8 cellular contexts compared by ENCODE assay signal in the genomic region with DNA sequence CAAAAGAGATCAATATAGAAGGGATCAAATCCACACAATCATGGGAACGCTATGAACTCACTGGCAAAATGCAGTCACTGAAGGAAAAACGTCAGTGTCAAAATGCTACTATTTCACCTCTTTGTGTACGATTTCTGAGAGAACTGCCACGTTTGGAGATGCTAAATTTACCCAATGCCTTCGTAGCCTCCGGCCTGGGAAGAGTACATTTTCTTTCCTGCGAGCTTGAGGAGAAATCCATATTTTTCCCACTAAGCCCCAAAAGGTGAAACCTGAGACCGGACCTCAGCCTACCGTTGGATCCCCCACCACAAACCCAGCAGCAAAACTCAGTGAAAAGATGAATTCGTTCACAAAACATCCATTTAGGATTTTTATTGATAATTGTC.
DNase-seq lines count a peak whose midpoint lies in the region; ATAC-seq and TF ChIP-seq lines count a peak whose summit lies in the region.

No MANE protein-coding gene starts in this region.

- H3K9me3 Mint-ChIP-seq in activated naive CD4-positive, alpha-beta T cell treated with anti-CD3 and anti-CD28 coated beads, Interleukin-2, amount 10 ng/mL, durations not matched to agents 7 days and 5 days, result no peaks in the 10 kb centered on the region
- no peaks in the 10 kb centered on the region for H3K9me3 Mint-ChIP-seq in activated T-helper 17 cell treated with anti-CD3 and anti-CD28 coated beads, Interleukin-2, amount 50 U/mL, for 72 hours

- TF ChIP-seq CTCF in upper lobe of left lung (IDR thresholded peaks at IDR 0.05), result no peak

- 2 to 7% methylated on average over 10 of the region's 10 CpGs for WGBS in upper lobe of left lung, 2 donors

- CTCF ChIA-PET in activated naive CD4-positive, alpha-beta T cell treated with anti-CD3 and anti-CD28 coated beads, Interleukin-2, amount 10 ng/mL, durations not matched to agents 7 days and 5 days (lab: Charles Lee), result interaction anchor here (1.4 kb wide), 1 partner anchor 115 kb away, joined by 3 read pairs; no protein-coding TSS in a partner anchor

- TF ChIP-seq POLR2A in upper lobe of left lung (IDR thresholded peaks at IDR 0.05), result no peak

- H3K9me3 ChIP-seq in upper lobe of left lung, result no peaks in the 10 kb centered on the region

- TF ChIP-seq EP300 in upper lobe of left lung (IDR thresholded peaks at IDR 0.05), result no peak

- H3K4me1 ChIP-seq in upper lobe of left lung, result peaks cover 0 to 18% (median 3%) of the 10 kb centered on the region in 4 donors

- H3K27ac ChIP-seq in upper lobe of left lung, result no peak overlapping the region

- DNase-seq in activated naive CD4-positive, alpha-beta T cell treated with anti-CD3 and anti-CD28 coated beads, Interleukin-2, amount 10 ng/mL, durations not matched to agents 7 days and 5 days, result no peak
- DNase-seq in activated naive CD4-positive, alpha-beta T cell (lab: John Stamatoyannopoulos, UW), result no peak
- DNase-seq in iPS-NIHi11 (ENCODE audit: low spot score), result peak; percentile 26
- no peak for DNase-seq in upper lobe of left lung
- no peak for DNase-seq in NCI-H1417 (lab: John Stamatoyannopoulos, UW)
- no peak for DNase-seq in stimulated activated CD8-positive, alpha-beta memory T cell treated with anti-CD3 and anti-CD28 coated beads, Interleukin-4, amount 100 ng/mL, for 48 hours

- no peaks in the 10 kb centered on the region for H3K36me3 ChIP-seq in upper lobe of left lung

- ATAC-seq in activated T-helper 17 cell treated with anti-CD3 and anti-CD28 coated beads, Interleukin-2, amount 50 U/mL, for 72 hours (replicated peaks), result no peak
- ATAC-seq in upper lobe of left lung (ENCODE audit: low FRiP score in 2 of 2) (no peak), HG03196 (IDR thresholded peaks at IDR 0.05; ENCODE audit: unreplicated experiment) (no peak)

- H3K27me3 ChIP-seq in upper lobe of left lung, result peaks cover 0 to 4% (median 0%) of the 10 kb centered on the region in 4 donors

- H3K36me3 Mint-ChIP-seq in activated naive CD4-positive, alpha-beta T cell treated with anti-CD3 and anti-CD28 coated beads, Interleukin-2, amount 10 ng/mL, durations not matched to agents 7 days and 5 days, result peaks cover 3% of the 10 kb centered on the region
- H3K36me3 Mint-ChIP-seq in activated T-helper 17 cell treated with anti-CD3 and anti-CD28 coated beads, Interleukin-2, amount 50 U/mL, for 72 hours (ENCODE audit: low read depth), result peaks cover 21% of the 10 kb centered on the region

- peak overlapping the region; percentile 66 for H3K4me3 Mint-ChIP-seq in activated naive CD4-positive, alpha-beta T cell treated with anti-CD3 and anti-CD28 coated beads, Interleukin-2, amount 10 ng/mL, durations not matched to agents 7 days and 5 days
- peak overlapping the region; percentile 52 for H3K4me3 Mint-ChIP-seq in activated T-helper 17 cell treated with anti-CD3 and anti-CD28 coated beads, Interleukin-2, amount 50 U/mL, for 72 hours

- peaks cover 23% of the 10 kb centered on the region for H3K4me1 Mint-ChIP-seq in activated naive CD4-positive, alpha-beta T cell treated with anti-CD3 and anti-CD28 coated beads, Interleukin-2, amount 10 ng/mL, durations not matched to agents 7 days and 5 days
- H3K4me1 Mint-ChIP-seq in activated T-helper 17 cell treated with anti-CD3 and anti-CD28 coated beads, Interleukin-2, amount 50 U/mL, for 72 hours, result peaks cover 6% of the 10 kb centered on the region

- no peak overlapping the region for H3K27ac Mint-ChIP-seq in activated naive CD4-positive, alpha-beta T cell treated with anti-CD3 and anti-CD28 coated beads, Interleukin-2, amount 10 ng/mL, durations not matched to agents 7 days and 5 days
- no peak overlapping the region for H3K27ac Mint-ChIP-seq in activated T-helper 17 cell treated with anti-CD3 and anti-CD28 coated beads, Interleukin-2, amount 50 U/mL, for 72 hours

- H3K4me3 ChIP-seq in upper lobe of left lung, result peak overlapping the region in 3 of 4 donors; percentile 20 to 28 (median 28)

- H3K27me3 Mint-ChIP-seq in activated naive CD4-positive, alpha-beta T cell treated with anti-CD3 and anti-CD28 coated beads, Interleukin-2, amount 10 ng/mL, durations not matched to agents 7 days and 5 days, result peaks cover 54% of the 10 kb centered on the region
- peaks cover 54% of the 10 kb centered on the region for H3K27me3 Mint-ChIP-seq in activated T-helper 17 cell treated with anti-CD3 and anti-CD28 coated beads, Interleukin-2, amount 50 U/mL, for 72 hours
